ENCODE assay signal across 8 cellular contexts in genomic region chr2:224038830-224039079, GRCh38. TPM values are rescaled to one million over a fixed set of nuclear protein-coding genes. Genes with fewer than 3 reads are reported as not detected.
A peak's percentile ranks its signal among the peaks of the same experiment; 100 is the strongest.
DNase-seq lines count a peak whose midpoint lies in the region; ATAC-seq and TF ChIP-seq lines count a peak whose summit lies in the region.

No MANE protein-coding gene starts in this region.

- H3K9me3 ChIP-seq in heart left ventricle: no peaks in the 10 kb centered on the region
- H3K9me3 ChIP-seq in OCI-LY1 (ENCODE audit: low read length): no peaks in the 10 kb centered on the region
- no peaks in the 10 kb centered on the region for H3K9me3 ChIP-seq in gastroesophageal sphincter

- no peaks in the 10 kb centered on the region for H3K9me3 Mint-ChIP-seq in stimulated activated naive B cell treated with anti-CD40 and anti-IgM and Interleukin-4, amounts not matched to agents 10 μg/mL and 1 μg/mL and 100 μg/mL, for 72 hours

- intact Hi-C loops in heart left ventricle (cut with DNase I): loop anchor here in 4 of 10 donors (2.0 to 5.0 kb wide), 3 partner anchors 41 to 246 kb away; no protein-coding TSS in a partner anchor
- intact Hi-C loops in Right ventricle myocardium inferior (cut with DNase I): loop anchor here (5.0 kb wide), 1 partner anchor 41 kb away; no protein-coding TSS in a partner anchor

- TF ChIP-seq CTCF in heart left ventricle (IDR thresholded peaks at IDR 0.05): no peak
- no peak for TF ChIP-seq CTCF in OCI-LY1 (IDR thresholded peaks at IDR 0.05; ENCODE audit: low read length)
- TF ChIP-seq CTCF in gastroesophageal sphincter (IDR thresholded peaks at IDR 0.05): no peak

- no peak overlapping the region for H3K27ac Mint-ChIP-seq in stimulated activated naive B cell treated with anti-CD40 and anti-IgM and Interleukin-4, amounts not matched to agents 10 μg/mL and 1 μg/mL and 100 μg/mL, for 72 hours

- WGBS in heart left ventricle, 4 donors: 0 to 1% (median 1%) methylated on average over 10 to 35 of the region's 35 CpGs; no CpG with 5 or more reads in 1 of the 4 donors
- WGBS in gastroesophageal sphincter (ENCODE audit: low coverage in 1 of 2), 2 donors: no CpG with 5 or more reads among the region's 35 CpGs

- peaks cover 0 to 28% (median 7%) of the 10 kb centered on the region in 12 donors for H3K4me1 ChIP-seq in heart left ventricle
- H3K4me1 ChIP-seq in OCI-LY1 (ENCODE audit: insufficient read depth, low read length, severe bottlenecking): peaks cover 4% of the 10 kb centered on the region
- peaks cover 0 to 36% (median 13%) of the 10 kb centered on the region in 3 donors for H3K4me1 ChIP-seq in gastroesophageal sphincter

- H3K4me3 ChIP-seq in heart left ventricle (peak overlapping the region; percentile 56 to 88 (median 70)), OCI-LY1 (ENCODE audit: low read depth, low read length, poor library complexity, severe bottlenecking) (no peak overlapping the region), gastroesophageal sphincter (peak overlapping the region; percentile 52 to 77)

- H3K27me3 ChIP-seq in heart left ventricle (peaks cover 0 to 53% (median 15%) of the 10 kb centered on the region in 9 donors), OCI-LY1 (ENCODE audit: insufficient read depth, low read length) (peaks cover 6% of the 10 kb centered on the region), gastroesophageal sphincter (peaks cover 31% of the 10 kb centered on the region)

- TF ChIP-seq POLR2A in heart left ventricle (IDR thresholded peaks at IDR 0.05): no peak
- TF ChIP-seq POLR2A in gastroesophageal sphincter (IDR thresholded peaks at IDR 0.05): no peak

- ATAC-seq in heart left ventricle: peak in 2 of 4 donors; percentile 27 to 58
- ATAC-seq in Right ventricle myocardium inferior: no peak
- peak; percentile 19 for ATAC-seq in gastroesophageal sphincter
- ATAC-seq in stimulated activated naive B cell treated with anti-CD40 and anti-IgM and Interleukin-4, amounts not matched to agents 10 μg/mL and 1 μg/mL and 100 μg/mL, for 72 hours (replicated peaks): peak; percentile 33 to 40

- H3K4me3 Mint-ChIP-seq in stimulated activated naive B cell treated with anti-CD40 and anti-IgM and Interleukin-4, amounts not matched to agents 10 μg/mL and 1 μg/mL and 100 μg/mL, for 72 hours: no peak overlapping the region

- no peak for TF ChIP-seq EP300 in gastroesophageal sphincter (IDR thresholded peaks at IDR 0.05)

- DNase-seq in heart left ventricle (no peak), Right ventricle myocardium inferior (ENCODE audit: missing footprints) (no peak), Ammon's horn (ENCODE audit: low spot score) (no peak), SK-N-DZ (ENCODE audit: low spot score) (no peak)
- peak; percentile 5 for DNase-seq in stimulated activated naive B cell treated with anti-CD40 and anti-IgM and Interleukin-4, amounts not matched to agents 10 μg/mL and 1 μg/mL and 100 μg/mL, for 72 hours
- DNase-seq in effector CD8-positive, alpha-beta T cell (lab: John Stamatoyannopoulos, UW): no peak

- H3K4me2 ChIP-seq in OCI-LY1 (ENCODE audit: low read length): peak overlapping the region; percentile 27; the same call in 1 of the 2 replicates

- peaks cover 13 to 30% of the 10 kb centered on the region in 2 donors for H3K4me1 Mint-ChIP-seq in stimulated activated naive B cell treated with anti-CD40 and anti-IgM and Interleukin-4, amounts not matched to agents 10 μg/mL and 1 μg/mL and 100 μg/mL, for 72 hours

- no peaks in the 10 kb centered on the region for H3K9me2 ChIP-seq in OCI-LY1 (ENCODE audit: low read depth, low read length)

- H3K27ac ChIP-seq in heart left ventricle (peak overlapping the region in 11 of 12 donors; percentile 16 to 79 (median 50)), OCI-LY1 (ENCODE audit: low read depth, low read length, poor library complexity, severe bottlenecking) (no peak overlapping the region), gastroesophageal sphincter (peak overlapping the region; percentile 3 to 80 (median 66))

- H4K20me1 ChIP-seq in OCI-LY1 (ENCODE audit: insufficient read depth, low read length): no peaks in the 10 kb centered on the region

- H3K36me3 Mint-ChIP-seq in stimulated activated naive B cell treated with anti-CD40 and anti-IgM and Interleukin-4, amounts not matched to agents 10 μg/mL and 1 μg/mL and 100 μg/mL, for 72 hours: no peaks in the 10 kb centered on the region

- peaks cover 53 to 54% of the 10 kb centered on the region in 2 donors for H3K27me3 Mint-ChIP-seq in stimulated activated naive B cell treated with anti-CD40 and anti-IgM and Interleukin-4, amounts not matched to agents 10 μg/mL and 1 μg/mL and 100 μg/mL, for 72 hours

- H3K79me2 ChIP-seq in OCI-LY1 (ENCODE audit: insufficient read depth, low read length): no peaks in the 10 kb centered on the region

- H3K36me3 ChIP-seq in heart left ventricle (no peaks in the 10 kb centered on the region), OCI-LY1 (ENCODE audit: insufficient read depth, low read length) (no peaks in the 10 kb centered on the region), gastroesophageal sphincter (no peaks in the 10 kb centered on the region)

- no peak overlapping the region for H3K9ac ChIP-seq in OCI-LY1 (ENCODE audit: low read length)

- H3F3A ChIP-seq in OCI-LY1 (ENCODE audit: insufficient read depth, low read length): no peaks in the 10 kb centered on the region

- H2AFZ ChIP-seq in OCI-LY1 (ENCODE audit: low read length): no peak overlapping the region

RNA-seq across cellular contexts. Expression of gene SERPINE2, which starts 0.3 kb away (rescaled TPM):
- total RNA-seq in heart left ventricle: 10 to 100 TPM; 10.7 to 61.7 (median 22.1) TPM
- polyA plus RNA-seq in heart left ventricle: 10 to 100 TPM in 1 of 2 donors, 1 to 10 TPM in 1; 9.3 to 28.3 TPM
- 6.1 TPM for total RNA-seq in Right ventricle myocardium inferior
- 100 to 1,000 TPM in 1 of 4 donors, 10 to 100 TPM in 3; 12.5 to 130 (median 48.6) TPM for total RNA-seq in gastroesophageal sphincter
- 34.0 and 37.0 TPM in 2 replicates for polyA plus RNA-seq in SK-N-DZ (2014; cell fraction: cytosol; rRNA removed)
- polyA plus RNA-seq in SK-N-DZ (2014; cell fraction: nucleus; rRNA removed): 18.4 and 22.0 TPM in 2 replicates
